In genomic region chr14:24365600-24366374, GRCh38 we compare ENCODE assay signal across 8 cellular contexts. TPM values are rescaled to one million over a fixed set of nuclear protein-coding genes. Genes with fewer than 3 reads are reported as not detected.
DNase-seq lines count a peak whose midpoint lies in the region; ATAC-seq and TF ChIP-seq lines count a peak whose summit lies in the region.

No MANE protein-coding gene starts in this region.

- peak overlapping the region; percentile 83 for H3K4me3 Mint-ChIP-seq in T-helper 17 cell

- intact Hi-C loops in left ventricle myocardium superior (cut with micrococcal nuclease) = no loop called here
- intact Hi-C loops in aorta (cut with DNase I) = loop anchor here (1.0 to 2.0 kb wide), 4 partner anchors 65 to 219 kb away; partner anchors contain the start of genes PSME2 (in 1 of the 2) and RNF31 (in 1 of the 2)

- peak overlapping the region; percentile 64 to 94 for H3K27ac ChIP-seq in aorta (ENCODE audit: low read depth in 1 of 2, low read length in 2 of 2)

- peak; percentile 87 for TF ChIP-seq CTCF in NB4 (IDR thresholded peaks at IDR 0.05; ENCODE audit: low read depth, low read length)

- H3K27me3 Mint-ChIP-seq in T-helper 17 cell = peaks cover 58% of the 10 kb centered on the region

- peak in 10 of 14 donors; percentile 23 to 83 (median 30) for DNase-seq in C1 segment of cervical spinal cord (lab: John Stamatoyannopoulos, UW)
- peak; percentile 94 for DNase-seq in NB4 (ENCODE audit: low read depth)
- peak; percentile 25 to 35 (median 29) for DNase-seq in T-helper 17 cell
- DNase-seq in anterior cingulate cortex (lab: John Stamatoyannopoulos, UW) = peak in 41 of 58 donors; percentile 5 to 57 (median 24)
- peak; percentile 87 for DNase-seq in left ventricle myocardium superior
- peak; percentile 90 for DNase-seq in pulmonary artery endothelial cell (ENCODE audit: low read depth, low spot score)
- DNase-seq in aorta = peak; percentile 92 to 95

- 2% methylated on average over 26 of the region's 26 CpGs for WGBS in aorta, 2 donors

- no peaks in the 10 kb centered on the region for H3K4me1 ChIP-seq in aorta (ENCODE audit: control insufficient read depth in 1 of 2, insufficient read depth in 2 of 2, low read length in 2 of 2)

- H3K4me1 Mint-ChIP-seq in T-helper 17 cell = peaks cover 27% of the 10 kb centered on the region

- peaks cover 4% of the 10 kb centered on the region for H3K36me3 Mint-ChIP-seq in T-helper 17 cell (ENCODE audit: low read depth)

- H3K9me3 ChIP-seq in T-helper 17 cell (ENCODE audit: control insufficient read depth, low read length, poor library complexity, severe bottlenecking) (no peaks in the 10 kb centered on the region), aorta (ENCODE audit: control insufficient read depth, low read length) (no peaks in the 10 kb centered on the region)

- peak overlapping the region; percentile 14 for H3K27ac Mint-ChIP-seq in T-helper 17 cell

- H3K4me3 ChIP-seq in NB4 (ENCODE audit: low read depth, low read length) = peak overlapping the region; percentile 34
- peak overlapping the region in 1 of 2 donors; percentile 30 for H3K4me3 ChIP-seq in aorta (ENCODE audit: low read length in 2 of 2)

- TF ChIP-seq POLR2A in NB4 (IDR thresholded peaks at IDR 0.05; ENCODE audit: extremely low read depth, insufficient read length) = no peak

- no peaks in the 10 kb centered on the region for H3K36me3 ChIP-seq in aorta (ENCODE audit: control insufficient read depth in 1 of 2, insufficient read depth in 2 of 2, low read length in 1 of 2)

- ATAC-seq in GM21390 (IDR thresholded peaks at IDR 0.05; ENCODE audit: unreplicated experiment) (peak; percentile 41), T-helper 17 cell (peak; percentile 79), left ventricle myocardium superior (peak; percentile 51), aorta (ENCODE audit: low FRiP score) (peak; percentile 74)

- H3K27me3 ChIP-seq in aorta (ENCODE audit: control insufficient read depth in 1 of 2, insufficient read depth in 2 of 2, low read length in 1 of 2) = no peaks in the 10 kb centered on the region

RNA-seq across cellular contexts. Expression of gene NFATC4, which starts 2.2 kb away (rescaled TPM):
- total RNA-seq in T-helper 17 cell (not detected), left ventricle myocardium superior (21.7 TPM), pulmonary artery endothelial cell (16.1 and 19.1 TPM in 2 replicates), aorta (100 to 1,000 TPM in 1 of 2 donors, 10 to 100 TPM in 1; 85.5 to 121 TPM)
- 100 to 1,000 TPM in 1 of 2 donors, 10 to 100 TPM in 1; 23.0 to 572 TPM for polyA plus RNA-seq in aorta

RNA-seq across cellular contexts. Expression of gene RIPK3, which starts 26.0 kb away (rescaled TPM):
- 10 to 100 TPM; 22.7 to 26.1 TPM for total RNA-seq in T-helper 17 cell
- 3.5 TPM for total RNA-seq in left ventricle myocardium superior
- total RNA-seq in pulmonary artery endothelial cell = 3.7 and 3.9 TPM in 2 replicates
- total RNA-seq in aorta = 10 to 100 TPM in 1 of 2 donors, 1 to 10 TPM in 1; 8.0 to 15.8 TPM
- 1 to 10 TPM; 4.0 to 6.1 TPM for polyA plus RNA-seq in aorta

RNA-seq across cellular contexts. Expression of gene ADCY4, which starts 30.9 kb away (rescaled TPM):
- total RNA-seq in T-helper 17 cell (1 to 10 TPM; 5.4 to 7.9 TPM), left ventricle myocardium superior (26.5 TPM), pulmonary artery endothelial cell (36.3 and 41.8 TPM in 2 replicates), aorta (100 to 1,000 TPM in 1 of 2 donors, 10 to 100 TPM in 1; 45.7 to 111 TPM)
- polyA plus RNA-seq in aorta = 1 to 10 TPM in 1 of 2 donors, under 1 TPM in 1; 0.25 to 6.1 TPM

RNA-seq across cellular contexts. Expression of gene NYNRIN, which starts 33.0 kb away (rescaled TPM):
- under 1 TPM in 1 of 2 donors, not detected in 1; 0.22 TPM for total RNA-seq in T-helper 17 cell
- 7.3 TPM for total RNA-seq in left ventricle myocardium superior
- total RNA-seq in pulmonary artery endothelial cell = 9.8 and 10.5 TPM in 2 replicates
- total RNA-seq in aorta = 10 to 100 TPM; 11.2 to 31.6 TPM
- polyA plus RNA-seq in aorta = 1 to 10 TPM; 1.8 to 5.2 TPM

RNA-seq across cellular contexts. Expression of gene LTB4R, which starts 54.5 kb away (rescaled TPM):
- total RNA-seq in T-helper 17 cell (10 to 100 TPM; 21.5 to 23.1 TPM), left ventricle myocardium superior (1.6 TPM), pulmonary artery endothelial cell (1.9 and 2.6 TPM in 2 replicates), aorta (1 to 10 TPM; 7.0 to 8.2 TPM)
- 1 to 10 TPM; 2.9 to 5.2 TPM for polyA plus RNA-seq in aorta

Comparison
In these comparisons a context has a peak if more than half of its experiments do, and no peak if none do; other contexts are left out.
1. DNase-seq: peak in every context shown above with its lines; median percentile 94 in NB4; 94 in aorta; 90 in pulmonary artery endothelial cell; 87 in left ventricle myocardium superior; 30 in C1 segment of cervical spinal cord; 29 in T-helper 17 cell; 24 in anterior cingulate cortex.
2. RNA of gene NFATC4, which starts 2.2 kb away (total RNA-seq): 85.5 to 121 TPM in aorta, 21.7 TPM in left ventricle myocardium superior (single experiment) and 16.1 to 19.1 TPM in pulmonary artery endothelial cell; not detected in T-helper 17 cell; every median in the first group is over 10 times any median in the second.
3. Peak in every context shown above with its lines, with median percentiles within 50 percentile points of each other: ATAC-seq.